ENCODE assay signal across 1 cellular context in genomic region chr1:8765253-8765652, GRCh38.
TF ChIP-seq lines count a peak whose summit lies in the region.

No MANE protein-coding gene starts in this region.

TF ChIP-seq in K562, 482 proteins besides CTCF, POLR2A, EP300 and RAD21 (continued from another document):
- TF ChIP-seq CEBPG (CRISPR knock-in tag; IDR thresholded peaks at IDR 0.05) (no peak), CEBPG (tag; conservative IDR thresholded peaks at IDR 0.05 in 1 of 2, IDR thresholded peaks at IDR 0.05 in 1 of 2) (peak; percentile 40 to 79; a peak in 3 of 4 replicates), HIVEP1 (CRISPR knock-in tag; IDR thresholded peaks at IDR 0.05) (no peak)
